Comparison of ENCODE assay signal across 21 cellular contexts in the genomic region with DNA sequence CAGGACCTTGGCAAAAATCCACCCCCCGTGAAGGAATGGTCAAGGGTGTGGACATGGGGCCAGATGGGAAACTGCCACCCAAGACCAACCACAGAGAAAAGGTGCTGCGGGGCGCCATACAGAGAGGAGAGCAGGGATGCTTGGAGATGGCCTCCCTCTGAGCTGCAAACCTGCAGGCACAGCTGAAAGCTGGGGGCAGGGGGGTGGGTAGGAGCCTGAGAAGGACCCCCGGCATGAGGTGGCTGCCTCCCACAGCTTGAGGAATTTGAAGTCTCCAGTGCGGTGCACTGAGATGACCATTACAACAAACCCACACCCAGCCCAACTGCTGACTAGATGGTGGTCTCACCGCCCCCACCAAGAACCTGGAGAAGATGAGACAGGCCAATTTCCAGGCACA.
"Had no signal": no experiment of that assay in that cellular context is flagged by ENCODE, and none has a peak within 500 bp of the region (broad histone marks: within the 10 kb centered on the region; RNA-seq: fewer than 3 reads in every experiment).

No MANE protein-coding gene starts in this region.

- ATAC-seq: gastrocnemius medialis; left cardiac atrium; lower lobe of right lung; naive thymus-derived CD4-positive, alpha-beta T cell; stimulated activated effector memory CD8-positive, alpha-beta T cell treated with anti-CD3 and anti-CD28 coated beads, Interleukin-12 subunit alpha, Interleukin-12 subunit beta, amount 100 ng/mL, for 72 hours; stimulated activated naive CD8-positive, alpha-beta T cell treated with anti-CD3 and anti-CD28 coated beads, Interleukin-15, Interleukin-2, amounts not matched to agents 100 U/mL and 50 U/mL, for 24 hours had no signal

- H3K9me3 ChIP-seq: esophagus muscularis mucosa, gastrocnemius medialis, left ventricle myocardium inferior, lower lobe of right lung, right atrium auricular region, suprapubic skin, thyroid gland had no signal

- H3K9me3 Mint-ChIP-seq: memory B cell; naive thymus-derived CD4-positive, alpha-beta T cell; nephron progenitor cell; stimulated activated effector memory CD8-positive, alpha-beta T cell treated with anti-CD3 and anti-CD28 coated beads, Interleukin-12 subunit alpha, Interleukin-12 subunit beta, amount 100 ng/mL, for 72 hours; type B pancreatic cell had no signal

- H3K27ac Mint-ChIP-seq: memory B cell; stimulated activated effector memory CD8-positive, alpha-beta T cell treated with anti-CD3 and anti-CD28 coated beads, Interleukin-12 subunit alpha, Interleukin-12 subunit beta, amount 100 ng/mL, for 72 hours; type B pancreatic cell had no signal

- H3K27ac ChIP-seq: epithelial cell of prostate, esophagus muscularis mucosa, gastrocnemius medialis, left ventricle myocardium inferior, lower lobe of right lung, right atrium auricular region, suprapubic skin, thyroid gland had no signal

- H3K4me3 ChIP-seq: esophagus muscularis mucosa, gastrocnemius medialis, left ventricle myocardium inferior, lower lobe of right lung, right atrium auricular region, suprapubic skin, thyroid gland had no signal

- H3K4me1 ChIP-seq: esophagus muscularis mucosa, gastrocnemius medialis, left ventricle myocardium inferior, lower lobe of right lung, right atrium auricular region, thyroid gland had no signal

- H3K4me1 Mint-ChIP-seq: nephron progenitor cell had no signal

- H3K36me3 Mint-ChIP-seq: memory B cell; stimulated activated effector memory CD8-positive, alpha-beta T cell treated with anti-CD3 and anti-CD28 coated beads, Interleukin-12 subunit alpha, Interleukin-12 subunit beta, amount 100 ng/mL, for 72 hours; type B pancreatic cell had no signal

- H3K27me3 ChIP-seq: right atrium auricular region, thyroid gland had no signal

- DNase-seq: effector memory CD4-positive, alpha-beta T cell; gastrocnemius medialis; glutamatergic neuron; kidney; left cardiac atrium; left ventricle myocardium inferior; lower lobe of right lung; naive thymus-derived CD4-positive, alpha-beta T cell; nephron progenitor cell; posterior cingulate gyrus; stimulated activated CD4-positive, alpha-beta T cell treated with anti-CD3 and anti-CD28 coated beads, Interleukin-4, amount 100 ng/mL, for 1 hour; stimulated activated CD8-positive, alpha-beta memory T cell treated with anti-CD3 and anti-CD28 coated beads, Interleukin-4, amount 100 ng/mL, for 48 hours; stimulated activated naive CD8-positive, alpha-beta T cell treated with anti-CD3 and anti-CD28 coated beads, Interleukin-15, Interleukin-2, amounts not matched to agents 100 U/mL and 50 U/mL, for 24 hours; thyroid gland had no signal

- H3K4me3 Mint-ChIP-seq: memory B cell; naive thymus-derived CD4-positive, alpha-beta T cell; nephron progenitor cell; stimulated activated effector memory CD8-positive, alpha-beta T cell treated with anti-CD3 and anti-CD28 coated beads, Interleukin-12 subunit alpha, Interleukin-12 subunit beta, amount 100 ng/mL, for 72 hours; type B pancreatic cell had no signal

- H3K36me3 ChIP-seq: esophagus muscularis mucosa, gastrocnemius medialis, left ventricle myocardium inferior, lower lobe of right lung, right atrium auricular region, suprapubic skin, thyroid gland had no signal
